18 cellular contexts compared by ENCODE assay signal in genomic region chr19:13960863-13961784, GRCh38. TPM values are rescaled to one million over a fixed set of nuclear protein-coding genes. Genes with fewer than 3 reads are reported as not detected.
A peak's percentile ranks its signal among the peaks of the same experiment; 100 is the strongest.
DNase-seq lines count a peak whose midpoint lies in the region; ATAC-seq and TF ChIP-seq lines count a peak whose summit lies in the region.
"Had no signal": no experiment of that assay in that cellular context is flagged by ENCODE, and none has a peak within 500 bp of the region (broad histone marks: within the 10 kb centered on the region; RNA-seq: fewer than 3 reads in every experiment).

No MANE protein-coding gene starts in this region.

- TF ChIP-seq CTCF in foreskin keratinocyte (conservative IDR thresholded peaks at IDR 0.05) (peak; percentile 29), progenitor cell of endocrine pancreas (IDR thresholded peaks at IDR 0.05; ENCODE audit: unreplicated experiment) (no peak)

- CTCF ChIA-PET in activated CD8-positive, alpha-beta T cell treated with anti-CD3 and anti-CD28 coated beads, Interleukin-2, amount 10 ng/mL, durations not matched to agents 7 days and 5 days (lab: Charles Lee), result interaction anchor here (2.0 kb wide), 1 partner anchor 20 kb away, joined by 6 read pairs; no protein-coding TSS in a partner anchor

- H3K4me1 ChIP-seq in foreskin keratinocyte, result no peaks in the 10 kb centered on the region
- H3K4me1 ChIP-seq: A549 had no signal

- DNase-seq in activated T-cell treated with anti-CD3 and anti-CD28 coated beads, Interleukin-2, amount 50 U/mL, for 24 hours, result no peak
- no peak for DNase-seq in activated T-cell treated with anti-CD3 and anti-CD28 coated beads, Interleukin-2, amount 50 U/mL, for 1 hour
- DNase-seq in activated CD8-positive, alpha-beta T cell treated with anti-CD3 and anti-CD28 coated beads, Interleukin-2, amount 10 ng/mL, durations not matched to agents 7 days and 5 days, result no peak
- DNase-seq in foreskin keratinocyte, result no peak
- DNase-seq in progenitor cell of endocrine pancreas (ENCODE audit: low spot score, unreplicated experiment), result no peak
- no peak for DNase-seq in activated CD4-positive, alpha-beta T cell treated with anti-CD3 and anti-CD28 coated beads for 1 hour
- DNase-seq: CD8-positive, alpha-beta memory T cell; DMS79 treated with DMSO at 0.1 percent for 48 hours; GM23248; hippocampal formation; NCI-H187; NCI-H345 had no signal

- ATAC-seq in activated CD8-positive, alpha-beta T cell treated with anti-CD3 and anti-CD28 coated beads, Interleukin-2, amount 10 ng/mL, durations not matched to agents 7 days and 5 days, result no peak
- ATAC-seq in foreskin keratinocyte (no peak), HG03159 (IDR thresholded peaks at IDR 0.05; ENCODE audit: unreplicated experiment) (no peak), HG03139 (IDR thresholded peaks at IDR 0.05; ENCODE audit: unreplicated experiment) (no peak)

- peak overlapping the region; percentile 55 for H3K27ac Mint-ChIP-seq in activated T-cell treated with anti-CD3 and anti-CD28 coated beads, Interleukin-2, amount 50 U/mL, for 24 hours
- peak overlapping the region; percentile 40 for H3K27ac Mint-ChIP-seq in activated CD8-positive, alpha-beta T cell treated with anti-CD3 and anti-CD28 coated beads, Interleukin-2, amount 10 ng/mL, durations not matched to agents 7 days and 5 days
- H3K27ac Mint-ChIP-seq in progenitor cell of endocrine pancreas, result peak overlapping the region; percentile 62
- H3K27ac Mint-ChIP-seq: stimulated activated memory B cell treated with anti-CD40 and anti-IgM and Interleukin-4, amounts not matched to agents 10 μg/mL and 1 μg/mL and 100 μg/mL, for 72 hours had no signal

- peaks cover 71% of the 10 kb centered on the region for H3K36me3 Mint-ChIP-seq in activated T-cell treated with anti-CD3 and anti-CD28 coated beads, Interleukin-2, amount 50 U/mL, for 24 hours (ENCODE audit: low read depth)
- H3K36me3 Mint-ChIP-seq in activated CD8-positive, alpha-beta T cell treated with anti-CD3 and anti-CD28 coated beads, Interleukin-2, amount 10 ng/mL, durations not matched to agents 7 days and 5 days (ENCODE audit: low read depth), result peaks cover 42% of the 10 kb centered on the region
- peaks cover 20% of the 10 kb centered on the region for H3K36me3 Mint-ChIP-seq in progenitor cell of endocrine pancreas (ENCODE audit: insufficient read depth)

- POLR2A ChIA-PET in activated CD8-positive, alpha-beta T cell treated with anti-CD3 and anti-CD28 coated beads, Interleukin-2, amount 10 ng/mL, durations not matched to agents 7 days and 5 days (lab: Charles Lee), result interaction anchor here (0.9 kb wide), 1 partner anchor 39 kb away, joined by 3 read pairs; no protein-coding TSS in a partner anchor

- H3K27me3 ChIP-seq in foreskin keratinocyte, result no peaks in the 10 kb centered on the region
- H3K27me3 ChIP-seq: tibial nerve had no signal

- H3K4me1 Mint-ChIP-seq in activated T-cell treated with anti-CD3 and anti-CD28 coated beads, Interleukin-2, amount 50 U/mL, for 24 hours (ENCODE audit: low read depth), result no peaks in the 10 kb centered on the region
- peaks cover 8% of the 10 kb centered on the region for H3K4me1 Mint-ChIP-seq in activated CD8-positive, alpha-beta T cell treated with anti-CD3 and anti-CD28 coated beads, Interleukin-2, amount 10 ng/mL, durations not matched to agents 7 days and 5 days (ENCODE audit: low read depth)
- no peaks in the 10 kb centered on the region for H3K4me1 Mint-ChIP-seq in progenitor cell of endocrine pancreas (ENCODE audit: low read depth)
- H3K4me1 Mint-ChIP-seq: stimulated activated memory B cell treated with anti-CD40 and anti-IgM and Interleukin-4, amounts not matched to agents 10 μg/mL and 1 μg/mL and 100 μg/mL, for 72 hours had no signal

- H3K27ac ChIP-seq in foreskin keratinocyte, result no peak overlapping the region
- H3K27ac ChIP-seq: A549, GM23248, tibial nerve, VCaP had no signal

- H3K4me3 Mint-ChIP-seq in activated T-cell treated with anti-CD3 and anti-CD28 coated beads, Interleukin-2, amount 50 U/mL, for 24 hours, result no peak overlapping the region
- H3K4me3 Mint-ChIP-seq in activated CD8-positive, alpha-beta T cell treated with anti-CD3 and anti-CD28 coated beads, Interleukin-2, amount 10 ng/mL, durations not matched to agents 7 days and 5 days, result no peak overlapping the region
- H3K4me3 Mint-ChIP-seq in progenitor cell of endocrine pancreas (ENCODE audit: low read depth), result no peak overlapping the region
- H3K4me3 Mint-ChIP-seq: CD8-positive, alpha-beta memory T cell; stimulated activated memory B cell treated with anti-CD40 and anti-IgM and Interleukin-4, amounts not matched to agents 10 μg/mL and 1 μg/mL and 100 μg/mL, for 72 hours had no signal

- H3K27me3 Mint-ChIP-seq in activated T-cell treated with anti-CD3 and anti-CD28 coated beads, Interleukin-2, amount 50 U/mL, for 24 hours, result no peaks in the 10 kb centered on the region
- H3K27me3 Mint-ChIP-seq in activated CD8-positive, alpha-beta T cell treated with anti-CD3 and anti-CD28 coated beads, Interleukin-2, amount 10 ng/mL, durations not matched to agents 7 days and 5 days (ENCODE audit: low read depth), result no peaks in the 10 kb centered on the region
- H3K27me3 Mint-ChIP-seq in progenitor cell of endocrine pancreas, result peaks cover 3% of the 10 kb centered on the region
- H3K27me3 Mint-ChIP-seq: CD8-positive, alpha-beta memory T cell; stimulated activated memory B cell treated with anti-CD40 and anti-IgM and Interleukin-4, amounts not matched to agents 10 μg/mL and 1 μg/mL and 100 μg/mL, for 72 hours had no signal

- no peaks in the 10 kb centered on the region for H3K9me3 Mint-ChIP-seq in activated T-cell treated with anti-CD3 and anti-CD28 coated beads, Interleukin-2, amount 50 U/mL, for 24 hours
- H3K9me3 Mint-ChIP-seq in activated CD8-positive, alpha-beta T cell treated with anti-CD3 and anti-CD28 coated beads, Interleukin-2, amount 10 ng/mL, durations not matched to agents 7 days and 5 days (ENCODE audit: insufficient read depth), result no peaks in the 10 kb centered on the region
- H3K9me3 Mint-ChIP-seq in progenitor cell of endocrine pancreas (ENCODE audit: low read depth), result no peaks in the 10 kb centered on the region
- H3K9me3 Mint-ChIP-seq: CD8-positive, alpha-beta memory T cell; stimulated activated memory B cell treated with anti-CD40 and anti-IgM and Interleukin-4, amounts not matched to agents 10 μg/mL and 1 μg/mL and 100 μg/mL, for 72 hours had no signal

RNA-seq across cellular contexts. Expression of gene DCAF15, which starts 8.8 kb away (rescaled TPM):
- total RNA-seq in activated CD8-positive, alpha-beta T cell treated with anti-CD3 and anti-CD28 coated beads, Interleukin-2, amount 10 ng/mL, durations not matched to agents 7 days and 5 days, result 100 to 1,000 TPM in 1 of 2 experiments, 10 to 100 TPM in 1; 90.1 to 104 TPM
- total RNA-seq in foreskin keratinocyte (32.6 and 33.9 TPM in 2 replicates), progenitor cell of endocrine pancreas (57.3 and 65.5 TPM in 2 replicates)
- polyA plus RNA-seq in foreskin keratinocyte, result 37.1 and 42.8 TPM in 2 replicates

RNA-seq across cellular contexts. Expression of gene PODNL1, which starts 22.9 kb away (rescaled TPM):
- 1 to 10 TPM in 1 of 2 experiments, under 1 TPM in 1; 0.11 to 1.3 TPM for total RNA-seq in activated CD8-positive, alpha-beta T cell treated with anti-CD3 and anti-CD28 coated beads, Interleukin-2, amount 10 ng/mL, durations not matched to agents 7 days and 5 days
- total RNA-seq in foreskin keratinocyte (0.28 and 0.44 TPM in 2 replicates), progenitor cell of endocrine pancreas (not detected in 2 replicates)
- 0.39 and 0.99 TPM in 2 replicates for polyA plus RNA-seq in foreskin keratinocyte
- polyA plus RNA-seq: CD8-positive, alpha-beta memory T cell had no signal

RNA-seq across cellular contexts. Expression of gene RFX1, which starts 45.0 kb away (rescaled TPM):
- 10 to 100 TPM; 15.9 to 17.7 TPM for total RNA-seq in activated CD8-positive, alpha-beta T cell treated with anti-CD3 and anti-CD28 coated beads, Interleukin-2, amount 10 ng/mL, durations not matched to agents 7 days and 5 days
- total RNA-seq in foreskin keratinocyte (4.2 and 4.6 TPM in 2 replicates), progenitor cell of endocrine pancreas (26.5 and 30.6 TPM in 2 replicates)
- polyA plus RNA-seq in foreskin keratinocyte, result 3.2 and 3.7 TPM in 2 replicates

RNA-seq across cellular contexts. Expression of gene CC2D1A, which starts 55.1 kb away (rescaled TPM):
- 10 to 100 TPM; 27.8 to 28.9 TPM for total RNA-seq in activated CD8-positive, alpha-beta T cell treated with anti-CD3 and anti-CD28 coated beads, Interleukin-2, amount 10 ng/mL, durations not matched to agents 7 days and 5 days
- total RNA-seq in foreskin keratinocyte (28.9 and 29.0 TPM in 2 replicates), progenitor cell of endocrine pancreas (69.4 and 74.0 TPM in 2 replicates)
- 25.9 and 27.9 TPM in 2 replicates for polyA plus RNA-seq in foreskin keratinocyte

RNA-seq across cellular contexts. Expression of gene BRME1, which starts 55.2 kb away (rescaled TPM):
- 1 to 10 TPM; 4.2 to 5.0 TPM for total RNA-seq in activated CD8-positive, alpha-beta T cell treated with anti-CD3 and anti-CD28 coated beads, Interleukin-2, amount 10 ng/mL, durations not matched to agents 7 days and 5 days
- total RNA-seq in foreskin keratinocyte, result 0.68 and 0.78 TPM in 2 replicates
- 0.33 and 0.58 TPM in 2 replicates for polyA plus RNA-seq in foreskin keratinocyte
- total RNA-seq in progenitor cell of endocrine pancreas, result 6.1 and 8.9 TPM in 2 replicates
